ENCODE assay signal across 14 cellular contexts in genomic region chr15:32849769-32850668, GRCh38.
DNase-seq lines count a peak whose midpoint lies in the region; ATAC-seq, FAIRE-seq and TF ChIP-seq lines count a peak whose summit lies in the region.
"Had no signal": no experiment of that assay in that cellular context is flagged by ENCODE, and none has a peak within 500 bp of the region (broad histone marks: within the 10 kb centered on the region; RNA-seq: fewer than 3 reads in every experiment).

No MANE protein-coding gene starts in this region.

- H3K9me3 Mint-ChIP-seq in HFFc6: peaks cover 11% of the 10 kb centered on the region
- H3K9me3 Mint-ChIP-seq: activated CD4-positive, alpha-beta T cell treated with anti-CD3 and anti-CD28 coated beads, Interleukin-2, amount 10 ng/mL, durations not matched to agents 24 days and 14 days had no signal

- H3K27me3 Mint-ChIP-seq in HFFc6 (ENCODE audit: insufficient read depth): no peaks in the 10 kb centered on the region; the same call in 1 of the 2 replicates
- H3K27me3 Mint-ChIP-seq: activated CD4-positive, alpha-beta T cell treated with anti-CD3 and anti-CD28 coated beads, Interleukin-2, amount 10 ng/mL, durations not matched to agents 24 days and 14 days had no signal

- intact Hi-C loops in kidney (cut with DNase I): no loop called here

- ATAC-seq in RWPE2 (ENCODE audit: low read depth): peak; percentile 84
- no peak for ATAC-seq in GM19023 (IDR thresholded peaks at IDR 0.05; ENCODE audit: unreplicated experiment)
- ATAC-seq: Panc1 had no signal

- H3K4me3 ChIP-seq in RWPE2 (ENCODE audit: severe bottlenecking) (no peak overlapping the region), fibroblast of lung (replicated peaks in 1 of 4; ENCODE audit: control extremely low read depth in 1 of 4, insufficient read depth in 1 of 4, low read depth in 3 of 4, low read length in 4 of 4) (no peak overlapping the region), kidney (ENCODE audit: low read length in 2 of 2) (no peak overlapping the region)
- H3K4me3 ChIP-seq: HAP-1, prostate gland, vagina had no signal

- no peaks in the 10 kb centered on the region for H3K27me3 ChIP-seq in RWPE2 (ENCODE audit: insufficient read depth, poor library complexity, severe bottlenecking)
- no peaks in the 10 kb centered on the region for H3K27me3 ChIP-seq in fibroblast of lung (ENCODE audit: control insufficient read depth, insufficient read depth, low read length)
- H3K27me3 ChIP-seq: vagina had no signal

- no peak overlapping the region for H3K4me2 ChIP-seq in fibroblast of lung (ENCODE audit: extremely low read depth, insufficient read depth, low read length)

- peaks cover 39% of the 10 kb centered on the region for H3K4me1 ChIP-seq in RWPE2 (ENCODE audit: insufficient read depth, poor library complexity, severe bottlenecking)
- H3K4me1 ChIP-seq in fibroblast of lung (ENCODE audit: control insufficient read depth, extremely low read depth, insufficient read depth, low read length): peaks cover 21% of the 10 kb centered on the region
- no peaks in the 10 kb centered on the region for H3K4me1 ChIP-seq in kidney (ENCODE audit: control insufficient read depth in 1 of 2, insufficient read depth in 1 of 2, low read depth in 1 of 2, low read length in 2 of 2)
- H3K4me1 ChIP-seq: HAP-1, prostate gland, vagina had no signal

- peaks cover 72% of the 10 kb centered on the region for H3K4me1 Mint-ChIP-seq in HFFc6 (ENCODE audit: low read depth)
- H3K4me1 Mint-ChIP-seq: activated CD4-positive, alpha-beta T cell treated with anti-CD3 and anti-CD28 coated beads, Interleukin-2, amount 10 ng/mL, durations not matched to agents 24 days and 14 days had no signal

- no peaks in the 10 kb centered on the region for H4K20me1 ChIP-seq in fibroblast of lung (ENCODE audit: control insufficient read depth, extremely low read depth, insufficient read depth, low read length)

- DNase-seq in HFFc6 (peak; percentile 95), RWPE2 (ENCODE audit: low spot score) (no peak), fibroblast of lung (ENCODE audit: low read depth in 2 of 2) (peak; percentile 84 to 99), urothelium cell line (ENCODE audit: low spot score) (peak; percentile 56), NCI-H446 (lab: John Stamatoyannopoulos, UW) (no peak), kidney (no peak)
- DNase-seq: activated CD4-positive, alpha-beta T cell treated with anti-CD3 and anti-CD28 coated beads, Interleukin-2, amount 10 ng/mL, durations not matched to agents 24 days and 14 days; NCI-H1436 had no signal

- H3K79me2 ChIP-seq in fibroblast of lung (ENCODE audit: control insufficient read depth, insufficient read depth, low read length): peaks cover 2% of the 10 kb centered on the region

- H3K27ac Mint-ChIP-seq in HFFc6: peak overlapping the region; percentile 90
- H3K27ac Mint-ChIP-seq: activated CD4-positive, alpha-beta T cell treated with anti-CD3 and anti-CD28 coated beads, Interleukin-2, amount 10 ng/mL, durations not matched to agents 24 days and 14 days; activated naive CD8-positive, alpha-beta T cell had no signal

- peak overlapping the region; percentile 77 for H3K27ac ChIP-seq in RWPE2 (ENCODE audit: poor library complexity, severe bottlenecking)
- peak overlapping the region; percentile 94 for H3K27ac ChIP-seq in fibroblast of lung (ENCODE audit: insufficient read depth, low read length)
- no peak overlapping the region for H3K27ac ChIP-seq in kidney (ENCODE audit: low read depth in 2 of 2, low read length in 2 of 2)
- H3K27ac ChIP-seq: prostate gland, vagina had no signal

- H2AFZ ChIP-seq in fibroblast of lung (ENCODE audit: low read length): no peak overlapping the region

- TF ChIP-seq CTCF in HFFc6 (IDR thresholded peaks at IDR 0.05) (no peak), RWPE2 (IDR thresholded peaks at IDR 0.05; ENCODE audit: poor library complexity, severe bottlenecking) (no peak), fibroblast of lung (conservative IDR thresholded peaks at IDR 0.05 in 1 of 2, IDR thresholded peaks at IDR 0.05 in 1 of 2; ENCODE audit: low read depth in 1 of 2, low read length in 2 of 2) (no peak), kidney (IDR thresholded peaks at IDR 0.05; ENCODE audit: borderline replicate concordance, extremely low read depth, insufficient read depth) (no peak)

- no peaks in the 10 kb centered on the region for H3K9me3 ChIP-seq in RWPE2 (ENCODE audit: severe bottlenecking)
- H3K9me3 ChIP-seq in fibroblast of lung (ENCODE audit: control insufficient read depth, insufficient read depth, low read depth, low read length): no peaks in the 10 kb centered on the region
- H3K9me3 ChIP-seq in kidney (ENCODE audit: control insufficient read depth in 1 of 2, low read length in 2 of 2): no peaks in the 10 kb centered on the region
- H3K9me3 ChIP-seq: HAP-1, prostate gland, vagina had no signal

- H3K9ac ChIP-seq in fibroblast of lung (ENCODE audit: insufficient read depth, low read length): no peak overlapping the region
- H3K9ac ChIP-seq in kidney (ENCODE audit: low read length in 2 of 2): no peak overlapping the region

- no peak for FAIRE-seq in urothelium cell line (lab: Jason Lieb, UNC)
- no peak for FAIRE-seq in kidney (lab: Jason Lieb, UNC)

- no peaks in the 10 kb centered on the region for H3K36me3 ChIP-seq in RWPE2 (ENCODE audit: low read depth)
- H3K36me3 ChIP-seq in fibroblast of lung (ENCODE audit: control insufficient read depth, insufficient read depth, low read length): no peaks in the 10 kb centered on the region
- H3K36me3 ChIP-seq in kidney (ENCODE audit: control insufficient read depth in 1 of 2, insufficient read depth in 2 of 2, low read length in 2 of 2): no peaks in the 10 kb centered on the region
- H3K36me3 ChIP-seq: HAP-1, prostate gland, vagina had no signal

- peak overlapping the region; percentile 1 for H3K4me3 Mint-ChIP-seq in HFFc6
- H3K4me3 Mint-ChIP-seq: activated CD4-positive, alpha-beta T cell treated with anti-CD3 and anti-CD28 coated beads, Interleukin-2, amount 10 ng/mL, durations not matched to agents 24 days and 14 days; activated naive CD8-positive, alpha-beta T cell had no signal

- H3K36me3 Mint-ChIP-seq in HFFc6 (ENCODE audit: low read depth): peaks cover 42% of the 10 kb centered on the region
- H3K36me3 Mint-ChIP-seq: activated naive CD8-positive, alpha-beta T cell had no signal

Comparison
In these comparisons a context has a peak if more than half of its experiments do, and no peak if none do; other contexts are left out.
1. DNase-seq: peak in HFFc6 (single experiment), fibroblast of lung (2 of 2) and urothelium cell line (single experiment); none in RWPE2 (single experiment), NCI-H446 (0 of 2) and kidney (single experiment).
2. H3K27ac ChIP-seq: peak in RWPE2 (single experiment) and fibroblast of lung (single experiment); none in kidney (0 of 2).